In genomic region chr18:36706313-36706881, GRCh38 we compare ENCODE assay signal across 23 cellular contexts.
DNase-seq lines count a peak whose midpoint lies in the region; ATAC-seq, FAIRE-seq and TF ChIP-seq lines count a peak whose summit lies in the region.
"Had no signal": no experiment of that assay in that cellular context is flagged by ENCODE, and none has a peak within 500 bp of the region (broad histone marks: within the 10 kb centered on the region; RNA-seq: fewer than 3 reads in every experiment).

No MANE protein-coding gene starts in this region.

- H4K20me1 ChIP-seq in HepG2 (ENCODE audit: insufficient read depth, low read length) (no peaks in the 10 kb centered on the region), SK-N-SH (ENCODE audit: insufficient read depth) (no peaks in the 10 kb centered on the region)

- H3K27ac ChIP-seq in HepG2 (ENCODE audit: extremely low read length, insufficient read depth, low read length) (no peak overlapping the region), right lobe of liver (no peak overlapping the region), SK-N-SH (ENCODE audit: low read depth in 2 of 2, low read length in 1 of 2) (peak overlapping the region in 1 of 2 experiments; percentile 34; a peak in 1 of 4 replicates), gastroesophageal sphincter (peak overlapping the region in 3 of 4 donors; percentile 53 to 66 (median 54))
- H3K27ac ChIP-seq: C4-2B, Peyer's patch, SK-N-MC, suprapubic skin had no signal

- FAIRE-seq in HepG2 (lab: Jason Lieb, UNC): no peak

- H3K36me3 ChIP-seq in HepG2 (replicated peaks in 1 of 2; ENCODE audit: control insufficient read depth in 1 of 2, insufficient read depth in 2 of 2, low read length in 2 of 2) (no peaks in the 10 kb centered on the region), right lobe of liver (no peaks in the 10 kb centered on the region), SK-N-SH (replicated peaks in 1 of 2; ENCODE audit: control insufficient read depth in 1 of 2, insufficient read depth in 2 of 2, low read length in 1 of 2) (no peaks in the 10 kb centered on the region), gastroesophageal sphincter (peaks cover 0 to 8% of the 10 kb centered on the region in 2 donors)
- H3K36me3 ChIP-seq: HAP-1, MG63, Peyer's patch, suprapubic skin had no signal

- H3K27me3 ChIP-seq in HepG2 (ENCODE audit: control insufficient read depth in 1 of 2, insufficient read depth in 2 of 2, low read length in 2 of 2) (peaks cover 7 to 49% of the 10 kb centered on the region in 2 experiments; a peak in 4 of 5 replicates), right lobe of liver (no peaks in the 10 kb centered on the region), SK-N-SH (ENCODE audit: insufficient read depth) (no peaks in the 10 kb centered on the region), gastroesophageal sphincter (no peaks in the 10 kb centered on the region)
- H3K27me3 ChIP-seq: MG63, Peyer's patch, suprapubic skin had no signal

- peaks cover 46% of the 10 kb centered on the region for H3K27me3 Mint-ChIP-seq in stimulated activated memory B cell treated with anti-CD40 and anti-IgM and Interleukin-4, amounts not matched to agents 10 μg/mL and 1 μg/mL and 100 μg/mL, for 72 hours

- no peaks in the 10 kb centered on the region for H3K9me3 Mint-ChIP-seq in stimulated activated memory B cell treated with anti-CD40 and anti-IgM and Interleukin-4, amounts not matched to agents 10 μg/mL and 1 μg/mL and 100 μg/mL, for 72 hours
- H3K9me3 Mint-ChIP-seq: activated CD4-positive, alpha-beta memory T cell treated with anti-CD3 and anti-CD28 coated beads for 36 hours; central memory CD8-positive, alpha-beta T cell; IgD-negative memory B cell; naive thymus-derived CD4-positive, alpha-beta T cell; T-helper 2 cell treated with Interferon-gamma antibody and Interleukin-4, amounts not matched to agents 5 μg/mL and 100 μg/mL, for 36 hours had no signal

- CTCF ChIA-PET in HepG2 (lab: Yijun Ruan, JAX; ENCODE audit: low intra/inter-chr PET ratio, low total read pairs): no interaction called here
- CTCF ChIA-PET in SK-N-SH (lab: Yijun Ruan, JAX): interaction anchor here (2.3 kb wide), 1 partner anchor 19 kb away, joined by 7 read pairs; no protein-coding TSS in a partner anchor

- no peak for TF ChIP-seq EP300 in HepG2 (IDR thresholded peaks at IDR 0.05; ENCODE audit: low read depth in 2 of 2, low read length in 2 of 2)
- no peak for TF ChIP-seq EP300 in HepG2 (CRISPR knock-in tag; IDR thresholded peaks at IDR 0.05; ENCODE audit: borderline replicate concordance)
- TF ChIP-seq EP300 in SK-N-SH (IDR thresholded peaks at IDR 0.05; ENCODE audit: borderline replicate concordance in 1 of 2, low read depth in 1 of 2, low read length in 1 of 2): no peak
- TF ChIP-seq EP300 in gastroesophageal sphincter (IDR thresholded peaks at IDR 0.05): no peak

- H3K4me3 ChIP-seq in HepG2 (replicated peaks in 1 of 3; ENCODE audit: insufficient read depth in 1 of 3, low read depth in 2 of 3, low read length in 3 of 3) (no peak overlapping the region), right lobe of liver (no peak overlapping the region), SK-N-SH (ENCODE audit: low read depth in 2 of 2, low read length in 1 of 2) (no peak overlapping the region), gastroesophageal sphincter (no peak overlapping the region)
- H3K4me3 ChIP-seq: HAP-1, MG63, Peyer's patch, SK-N-MC, suprapubic skin had no signal

- H3K4me1 Mint-ChIP-seq in stimulated activated memory B cell treated with anti-CD40 and anti-IgM and Interleukin-4, amounts not matched to agents 10 μg/mL and 1 μg/mL and 100 μg/mL, for 72 hours: no peaks in the 10 kb centered on the region
- H3K4me1 Mint-ChIP-seq: central memory CD8-positive, alpha-beta T cell; IgD-negative memory B cell; naive thymus-derived CD4-positive, alpha-beta T cell had no signal

- whole genome bisulfite sequencing in HepG2 (ENCODE audit: low lambda C conversion rate): 0% methylated on average over 1 of the region's 6 CpGs
- WGBS in right lobe of liver (ENCODE audit: insufficient coverage, low coverage, low lambda C conversion rate, missing lambda C conversion rate): 83% methylated on average over 2 of the region's 6 CpGs
- WGBS in SK-N-SH (ENCODE audit: low lambda C conversion rate): 79% methylated on average over 6 of the region's 6 CpGs
- 43 to 95% methylated on average over 1 to 5 of the region's 6 CpGs for WGBS in gastroesophageal sphincter (ENCODE audit: low coverage in 1 of 2), 2 donors

- no peak for ATAC-seq in HepG2
- no peak for ATAC-seq in right lobe of liver
- no peak for ATAC-seq in gastroesophageal sphincter
- ATAC-seq in GM19324 (IDR thresholded peaks at IDR 0.05; ENCODE audit: low FRiP score, unreplicated experiment): no peak
- ATAC-seq in stimulated activated memory B cell treated with anti-CD40 and anti-IgM and Interleukin-4, amounts not matched to agents 10 μg/mL and 1 μg/mL and 100 μg/mL, for 72 hours: no peak
- ATAC-seq: left colon; naive thymus-derived CD4-positive, alpha-beta T cell had no signal

- in situ Hi-C loops in HepG2 (cut with HindIII; ENCODE audit: extremely low pct_ligation_motif_present, low pct_unique_long_range_greater_than_20kb): no loop called here

- no peaks in the 10 kb centered on the region for H3K4me1 ChIP-seq in HepG2 (ENCODE audit: insufficient read depth, low read length)
- no peaks in the 10 kb centered on the region for H3K4me1 ChIP-seq in right lobe of liver
- H3K4me1 ChIP-seq in SK-N-SH (ENCODE audit: control insufficient read depth in 1 of 2, insufficient read depth in 2 of 2, low read depth in 1 of 2, low read length in 1 of 2): peaks cover 0 to 16% of the 10 kb centered on the region in 2 experiments; a peak in 1 of 4 replicates
- H3K4me1 ChIP-seq in gastroesophageal sphincter: peaks cover 0 to 40% (median 0%) of the 10 kb centered on the region in 3 donors
- H3K4me1 ChIP-seq: HAP-1 had no signal

- H3K36me3 Mint-ChIP-seq in stimulated activated memory B cell treated with anti-CD40 and anti-IgM and Interleukin-4, amounts not matched to agents 10 μg/mL and 1 μg/mL and 100 μg/mL, for 72 hours: no peaks in the 10 kb centered on the region
- H3K36me3 Mint-ChIP-seq: activated CD4-positive, alpha-beta memory T cell treated with anti-CD3 and anti-CD28 coated beads for 36 hours; naive thymus-derived CD4-positive, alpha-beta T cell had no signal

- no peak overlapping the region for H3K4me2 ChIP-seq in HepG2 (ENCODE audit: low read depth, low read length)
- peak overlapping the region; percentile 8; the same call in 1 of the 2 replicates for H3K4me2 ChIP-seq in SK-N-SH

- H3F3A ChIP-seq in SK-N-SH (replicated peaks; ENCODE audit: insufficient read depth): no peaks in the 10 kb centered on the region

- no peak for TF ChIP-seq RAD21 in HepG2 (CRISPR knock-in tag; IDR thresholded peaks at IDR 0.05)
- TF ChIP-seq RAD21 in SK-N-SH (IDR thresholded peaks at IDR 0.05; ENCODE audit: low read length): no peak

- H2AFZ ChIP-seq in HepG2 (ENCODE audit: low read length) (no peak overlapping the region), SK-N-SH (ENCODE audit: low read depth) (no peak overlapping the region)

- no peak overlapping the region for H3K4me3 Mint-ChIP-seq in stimulated activated memory B cell treated with anti-CD40 and anti-IgM and Interleukin-4, amounts not matched to agents 10 μg/mL and 1 μg/mL and 100 μg/mL, for 72 hours
- H3K4me3 Mint-ChIP-seq: activated CD4-positive, alpha-beta memory T cell treated with anti-CD3 and anti-CD28 coated beads for 36 hours; central memory CD8-positive, alpha-beta T cell; IgD-negative memory B cell; naive thymus-derived CD4-positive, alpha-beta T cell; T-helper 2 cell treated with Interferon-gamma antibody and Interleukin-4, amounts not matched to agents 5 μg/mL and 100 μg/mL, for 36 hours had no signal

- H3K9ac ChIP-seq in HepG2 (ENCODE audit: insufficient read depth, low read depth, low read length) (no peak overlapping the region), SK-N-SH (no peak overlapping the region)

- POLR2A ChIA-PET in HepG2 (lab: Yijun Ruan, JAX): no interaction called here
- POLR2A ChIA-PET in SK-N-SH (lab: Yijun Ruan, JAX): no interaction called here

- no peak overlapping the region for H3K27ac Mint-ChIP-seq in stimulated activated memory B cell treated with anti-CD40 and anti-IgM and Interleukin-4, amounts not matched to agents 10 μg/mL and 1 μg/mL and 100 μg/mL, for 72 hours
- H3K27ac Mint-ChIP-seq: activated CD4-positive, alpha-beta memory T cell treated with anti-CD3 and anti-CD28 coated beads for 36 hours; IgD-negative memory B cell; naive thymus-derived CD4-positive, alpha-beta T cell; T-helper 2 cell treated with Interferon-gamma antibody and Interleukin-4, amounts not matched to agents 5 μg/mL and 100 μg/mL, for 36 hours had no signal

- H3K9me3 ChIP-seq in HepG2 (ENCODE audit: low read length): no peaks in the 10 kb centered on the region
- no peaks in the 10 kb centered on the region for H3K9me3 ChIP-seq in right lobe of liver
- H3K9me3 ChIP-seq in SK-N-SH: no peaks in the 10 kb centered on the region
- H3K9me3 ChIP-seq in gastroesophageal sphincter: no peaks in the 10 kb centered on the region
- H3K9me3 ChIP-seq: HAP-1, MG63, Peyer's patch, suprapubic skin had no signal

- H3K79me2 ChIP-seq in HepG2 (ENCODE audit: insufficient read depth, low read length) (no peaks in the 10 kb centered on the region), SK-N-SH (ENCODE audit: insufficient read depth) (no peaks in the 10 kb centered on the region)

- DNase-seq in HepG2 (ENCODE audit: low spot score): no peak
- DNase-seq in right lobe of liver: no peak
- DNase-seq in SK-N-SH: no peak
- DNase-seq in GM10266 (ENCODE audit: extremely low spot score): no peak
- DNase-seq in DMS53 treated with DMSO at 0.1 percent for 48 hours (lab: John Stamatoyannopoulos, UW; ENCODE audit: unreplicated experiment): no peak
- DNase-seq: activated CD4-positive, alpha-beta memory T cell treated with anti-CD3 and anti-CD28 coated beads for 36 hours; activated effector memory CD4-positive, alpha-beta T cell treated with anti-CD3 and anti-CD28 coated beads, Interleukin-2, amount 50 U/mL, for 16 hours; DMS153; left colon; MG63; naive thymus-derived CD4-positive, alpha-beta T cell; NCI-H1694; Peyer's patch had no signal

- intact Hi-C loops in HepG2 (cut with micrococcal nuclease; ENCODE audit: unreplicated experiment): no loop called here
- intact Hi-C loops in right lobe of liver (cut with DNase I): loop anchor here in 1 of 2 donors (10.0 kb wide), 1 partner anchor 48 kb away; no protein-coding TSS in a partner anchor

- BruUV-seq in HepG2 (replicated peaks; lab: Mats Ljungman, UMichigan): no TSS peak

- TF ChIP-seq CTCF in HepG2 (CRISPR knock-in tag; IDR thresholded peaks at IDR 0.05) (no peak), right lobe of liver (IDR thresholded peaks at IDR 0.05) (no peak), SK-N-SH (IDR thresholded peaks at IDR 0.05) (no peak), gastroesophageal sphincter (IDR thresholded peaks at IDR 0.05) (peak in 1 of 4 experiments; percentile 14), GM10266 (IDR thresholded peaks at IDR 0.05; ENCODE audit: control insufficient read depth, insufficient read depth, low read depth, missing control alignments) (no peak)

- TF ChIP-seq POLR2A in HepG2 (IDR thresholded peaks at IDR 0.05; ENCODE audit: insufficient read depth in 1 of 2, low read depth in 2 of 2, low read length in 2 of 2): no peak
- TF ChIP-seq POLR2A in right lobe of liver (IDR thresholded peaks at IDR 0.05): no peak
- no peak for TF ChIP-seq POLR2A in gastroesophageal sphincter (IDR thresholded peaks at IDR 0.05)

- H3K9me2 ChIP-seq in SK-N-SH: no peaks in the 10 kb centered on the region

TF ChIP-seq in SK-N-SH, 30 proteins besides CTCF, POLR2A, EP300 and RAD21 (continues in another document):
- no peak for TF ChIP-seq NFIC (IDR thresholded peaks at IDR 0.05; ENCODE audit: borderline replicate concordance)

Comparison
In these comparisons a context has a peak if more than half of its experiments do, and no peak if none do; other contexts are left out.
1. H3K27ac ChIP-seq: peak in gastroesophageal sphincter (3 of 4); none in HepG2 (single experiment) and right lobe of liver (0 of 3).
2. Of the 25 proteins assayed by ChIP-seq in both HepG2 and SK-N-SH: peak only in HepG2: none; only in SK-N-SH: FOSL2 and JUND; in both: none; in neither: 23.